14 cellular contexts compared by ENCODE assay signal in genomic region chr1:23114424-23115079, GRCh38. TPM values are rescaled to one million over a fixed set of nuclear protein-coding genes. Genes with fewer than 3 reads are reported as not detected.
DNase-seq lines count a peak whose midpoint lies in the region; ATAC-seq, FAIRE-seq and TF ChIP-seq lines count a peak whose summit lies in the region.
"Had no signal": no experiment of that assay in that cellular context is flagged by ENCODE, and none has a peak within 500 bp of the region (broad histone marks: within the 10 kb centered on the region; RNA-seq: fewer than 3 reads in every experiment).

No MANE protein-coding gene starts in this region.

- H3K4me3 Mint-ChIP-seq in activated CD4-positive, alpha-beta T cell treated with anti-CD3 and anti-CD28 coated beads for 36 hours, result no peak overlapping the region
- H3K4me3 Mint-ChIP-seq in stimulated activated memory B cell treated with anti-CD40 and anti-IgM and Interleukin-4, amounts not matched to agents 10 μg/mL and 1 μg/mL and 100 μg/mL, for 72 hours, result no peak overlapping the region

- H3K4ac ChIP-seq in mesendoderm (ENCODE audit: low read depth, low read length), result no peak overlapping the region

- H3K18ac ChIP-seq in mesendoderm (ENCODE audit: low read length), result no peak overlapping the region

- no peak overlapping the region for H3K4me3 ChIP-seq in RWPE2 (ENCODE audit: severe bottlenecking)
- no peak overlapping the region for H3K4me3 ChIP-seq in small intestine (ENCODE audit: low read depth in 1 of 2, low read length in 2 of 2)
- no peak overlapping the region for H3K4me3 ChIP-seq in mesendoderm (ENCODE audit: low read length)
- H3K4me3 ChIP-seq: HAP-1 had no signal

- H3K9me3 Mint-ChIP-seq in activated CD4-positive, alpha-beta T cell treated with anti-CD3 and anti-CD28 coated beads for 36 hours (ENCODE audit: low read depth), result no peaks in the 10 kb centered on the region
- H3K9me3 Mint-ChIP-seq in stimulated activated memory B cell treated with anti-CD40 and anti-IgM and Interleukin-4, amounts not matched to agents 10 μg/mL and 1 μg/mL and 100 μg/mL, for 72 hours, result no peaks in the 10 kb centered on the region

- peaks cover 5% of the 10 kb centered on the region for H3K36me3 Mint-ChIP-seq in activated CD4-positive, alpha-beta T cell treated with anti-CD3 and anti-CD28 coated beads for 36 hours (ENCODE audit: low read depth)
- no peaks in the 10 kb centered on the region for H3K36me3 Mint-ChIP-seq in stimulated activated memory B cell treated with anti-CD40 and anti-IgM and Interleukin-4, amounts not matched to agents 10 μg/mL and 1 μg/mL and 100 μg/mL, for 72 hours

- H3K36me3 ChIP-seq in RWPE2 (ENCODE audit: low read depth) (peaks cover 4% of the 10 kb centered on the region), small intestine (ENCODE audit: control insufficient read depth in 2 of 2, insufficient read depth in 2 of 2, low read length in 2 of 2) (no peaks in the 10 kb centered on the region), mesendoderm (ENCODE audit: control insufficient read depth, insufficient read depth, low read length) (no peaks in the 10 kb centered on the region)
- H3K36me3 ChIP-seq: HAP-1 had no signal

- H2BK120ac ChIP-seq in mesendoderm (ENCODE audit: low read depth, low read length), result no peak overlapping the region

- H2BK5ac ChIP-seq in mesendoderm (ENCODE audit: low read length), result no peak overlapping the region

- H3K79me1 ChIP-seq in mesendoderm (ENCODE audit: low read length), result peaks cover 21% of the 10 kb centered on the region

- no peak overlapping the region for H3K23ac ChIP-seq in mesendoderm (ENCODE audit: low read length)

- POLR2A ChIA-PET in activated CD4-positive, alpha-beta T cell treated with anti-CD3 and anti-CD28 coated beads for 36 hours (lab: Charles Lee), result no interaction called here

- peaks cover 74% of the 10 kb centered on the region for H3K4me1 Mint-ChIP-seq in activated CD4-positive, alpha-beta T cell treated with anti-CD3 and anti-CD28 coated beads for 36 hours
- peaks cover 72% of the 10 kb centered on the region for H3K4me1 Mint-ChIP-seq in stimulated activated memory B cell treated with anti-CD40 and anti-IgM and Interleukin-4, amounts not matched to agents 10 μg/mL and 1 μg/mL and 100 μg/mL, for 72 hours

- no peak overlapping the region for H4K8ac ChIP-seq in mesendoderm (ENCODE audit: low read depth, low read length)

- no peak overlapping the region for H3K9ac ChIP-seq in mesendoderm (ENCODE audit: low read length)

- H3K27me3 Mint-ChIP-seq in activated CD4-positive, alpha-beta T cell treated with anti-CD3 and anti-CD28 coated beads for 36 hours, result no peaks in the 10 kb centered on the region
- H3K27me3 Mint-ChIP-seq in stimulated activated memory B cell treated with anti-CD40 and anti-IgM and Interleukin-4, amounts not matched to agents 10 μg/mL and 1 μg/mL and 100 μg/mL, for 72 hours, result no peaks in the 10 kb centered on the region

- no peak overlapping the region for H2BK15ac ChIP-seq in mesendoderm (replicated peaks; ENCODE audit: low read depth)

- peaks cover 45% of the 10 kb centered on the region for H3K79me2 ChIP-seq in mesendoderm (ENCODE audit: control insufficient read depth, insufficient read depth, low read length)

- no peak for TF ChIP-seq CTCF in RWPE2 (IDR thresholded peaks at IDR 0.05; ENCODE audit: poor library complexity, severe bottlenecking)

- peaks cover 20% of the 10 kb centered on the region for H3K4me1 ChIP-seq in RWPE2 (ENCODE audit: insufficient read depth, poor library complexity, severe bottlenecking)
- peaks cover 10 to 21% of the 10 kb centered on the region in 2 donors for H3K4me1 ChIP-seq in small intestine (ENCODE audit: control insufficient read depth in 2 of 2, insufficient read depth in 1 of 2, low read depth in 1 of 2, low read length in 1 of 2)
- no peaks in the 10 kb centered on the region for H3K4me1 ChIP-seq in mesendoderm (ENCODE audit: control insufficient read depth, low read depth, low read length)

- intact Hi-C loops in activated CD4-positive, alpha-beta T cell treated with anti-CD3 and anti-CD28 coated beads for 36 hours (cut with DNase I, micrococcal nuclease), result loop anchor here (5.0 to 10.0 kb wide), 2 partner anchors 33 to 1330 kb away; partner anchors contain the start of gene USP48 (in 1 of the 2)

- DNase-seq in activated CD4-positive, alpha-beta T cell treated with anti-CD3 and anti-CD28 coated beads for 36 hours, result peak; percentile 18
- DNase-seq in activated CD4-positive, alpha-beta T cell treated with anti-CD3 and anti-CD28 coated beads for 4 hours, result no peak
- DNase-seq in RWPE2 (ENCODE audit: low spot score) (no peak), small intestine (no peak), mesendoderm (no peak)
- no peak for DNase-seq in stimulated activated CD4-positive, alpha-beta T cell treated with anti-CD3 and anti-CD28 coated beads, Interleukin-1b, Interleukin-23, amount 100 ng/mL, for 48 hours
- DNase-seq: ACHN; activated T-cell treated with anti-CD3 and anti-CD28 coated beads, Interleukin-2, amount 50 U/mL, for 48 hours; NCI-H774; stimulated activated naive CD4-positive, alpha-beta T cell treated with Interleukin-2 at 50 U/mL for 16 hours had no signal

- ATAC-seq in activated CD4-positive, alpha-beta T cell treated with anti-CD3 and anti-CD28 coated beads for 36 hours, result no peak
- ATAC-seq in RWPE2 (ENCODE audit: low read depth), result peak; percentile 47
- ATAC-seq in esophagus mucosa, result peak; percentile 29
- peak; percentile 55 for ATAC-seq in stimulated activated memory B cell treated with anti-CD40 and anti-IgM and Interleukin-4, amounts not matched to agents 10 μg/mL and 1 μg/mL and 100 μg/mL, for 72 hours

- H3K56ac ChIP-seq in mesendoderm (ENCODE audit: low read length), result no peak overlapping the region

- peak overlapping the region; percentile 56 for H3K27ac ChIP-seq in RWPE2 (ENCODE audit: poor library complexity, severe bottlenecking)
- peak overlapping the region in 1 of 2 donors; percentile 66 for H3K27ac ChIP-seq in small intestine (ENCODE audit: low read depth in 1 of 2, low read length in 1 of 2)
- H3K27ac ChIP-seq in mesendoderm (ENCODE audit: low read depth, low read length), result no peak overlapping the region

- WGBS in small intestine, 3 donors, result 71 to 86% (median 83%) methylated on average over 6 of the region's 6 CpGs
- WGBS in mesendoderm (ENCODE audit: extremely low coverage, insufficient coverage, low lambda C conversion rate), result no CpG with 5 or more reads among the region's 6 CpGs

- no peak overlapping the region for H2AK5ac ChIP-seq in mesendoderm (ENCODE audit: low read length)

- CTCF ChIA-PET in activated CD4-positive, alpha-beta T cell treated with anti-CD3 and anti-CD28 coated beads for 36 hours (lab: Charles Lee), result interaction anchor here (1.7 to 9.4 kb wide), 3 partner anchors 15 to 70 kb away, joined by 5 to 73 read pairs (median 46); no protein-coding TSS in a partner anchor

- no peak overlapping the region for H3K4me2 ChIP-seq in mesendoderm (ENCODE audit: low read length)

- H3K9me3 ChIP-seq in RWPE2 (ENCODE audit: severe bottlenecking), result no peaks in the 10 kb centered on the region
- no peaks in the 10 kb centered on the region for H3K9me3 ChIP-seq in small intestine (ENCODE audit: control insufficient read depth, low read depth)
- H3K9me3 ChIP-seq: HAP-1 had no signal

- no peaks in the 10 kb centered on the region for H3K27me3 ChIP-seq in RWPE2 (ENCODE audit: insufficient read depth, poor library complexity, severe bottlenecking)
- H3K27me3 ChIP-seq in small intestine (ENCODE audit: control insufficient read depth in 2 of 2, insufficient read depth in 2 of 2, low read length in 2 of 2), result no peaks in the 10 kb centered on the region
- H3K27me3 ChIP-seq in mesendoderm (ENCODE audit: insufficient read depth, low read length, poor library complexity), result no peaks in the 10 kb centered on the region

- H4K5ac ChIP-seq in mesendoderm (ENCODE audit: low read length), result no peak overlapping the region

- H3K27ac Mint-ChIP-seq in activated CD4-positive, alpha-beta T cell treated with anti-CD3 and anti-CD28 coated beads for 36 hours, result no peak overlapping the region
- H3K27ac Mint-ChIP-seq in stimulated activated memory B cell treated with anti-CD40 and anti-IgM and Interleukin-4, amounts not matched to agents 10 μg/mL and 1 μg/mL and 100 μg/mL, for 72 hours, result peak overlapping the region; percentile 35

- no peak for FAIRE-seq in small intestine (lab: Jason Lieb, UNC)
- FAIRE-seq: G401.6 had no signal

RNA-seq across cellular contexts. Expression of gene LUZP1, which starts 54.1 kb away (rescaled TPM):
- 10 to 100 TPM; 13.2 to 13.6 TPM for total RNA-seq in activated CD4-positive, alpha-beta T cell treated with anti-CD3 and anti-CD28 coated beads for 36 hours
- 17.1 TPM for total RNA-seq in esophagus mucosa
- 10 to 100 TPM; 14.1 to 21.7 (median 17.3) TPM for polyA plus RNA-seq in small intestine
- 55.0 TPM for polyA plus RNA-seq in mesendoderm (2013, experiment 1 of 2)
- 55.3 TPM for polyA plus RNA-seq in mesendoderm (2013, experiment 2 of 2)
